Comparison of ENCODE assay signal across 20 cellular contexts in the genomic region with DNA sequence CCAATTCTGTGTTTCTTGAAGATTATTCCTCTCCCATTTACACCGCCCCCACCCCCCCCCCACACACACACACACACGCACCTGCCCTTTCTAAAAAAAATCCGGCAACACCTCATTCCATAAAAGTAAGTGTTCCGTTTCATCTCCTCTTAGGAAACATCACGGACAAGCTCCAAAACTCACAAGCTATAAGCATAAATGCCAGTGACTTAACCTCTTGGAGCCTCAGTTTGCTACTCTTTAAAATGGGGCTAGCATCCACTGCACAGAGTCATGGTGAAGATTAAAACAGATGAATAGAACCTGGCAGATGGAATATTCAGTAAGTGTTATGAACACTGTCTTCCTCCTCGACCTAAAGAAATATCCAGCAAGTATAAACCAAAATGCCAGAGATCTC.
A peak's percentile ranks its signal among the peaks of the same experiment; 100 is the strongest.
DNase-seq lines count a peak whose midpoint lies in the region; ATAC-seq and TF ChIP-seq lines count a peak whose summit lies in the region.
"Had no signal": no experiment of that assay in that cellular context is flagged by ENCODE, and none has a peak within 500 bp of the region (broad histone marks: within the 10 kb centered on the region; RNA-seq: fewer than 3 reads in every experiment).

No MANE protein-coding gene starts in this region.

- H3F3A ChIP-seq in Loucy (ENCODE audit: low read depth) = no peaks in the 10 kb centered on the region

- H3K27ac ChIP-seq in left ventricle myocardium inferior (replicated peaks) (peak overlapping the region; percentile 42), heart right ventricle (peak overlapping the region in 4 of 10 donors; percentile 37 to 93 (median 66)), caudate nucleus (ENCODE audit: low read depth, low read length) (peak overlapping the region; percentile 14), subcutaneous abdominal adipose tissue (ENCODE audit: low read depth, low read length) (peak overlapping the region; percentile 77)
- H3K27ac ChIP-seq: 22Rv1, BLaER1, C4-2B, GM23248 had no signal

- peak overlapping the region; percentile 46 for H3K4me2 ChIP-seq in Loucy (ENCODE audit: low read depth, low read length, poor library complexity, severe bottlenecking)

- no peak for DNase-seq in left ventricle myocardium inferior
- DNase-seq in heart right ventricle = no peak
- peak in 4 of 61 donors; percentile 23 to 41 (median 26) for DNase-seq in caudate nucleus (lab: John Stamatoyannopoulos, UW)
- DNase-seq in HAP-1 (ENCODE audit: low spot score in 2 of 2) = no peak
- no peak for DNase-seq in cerebellar nuclear complex (lab: John Stamatoyannopoulos, UW)
- DNase-seq in COR-L47 (lab: John Stamatoyannopoulos, UW) = no peak
- DNase-seq: CD4-positive, CD25-positive, alpha-beta regulatory T cell; CD8-positive, alpha-beta T cell; DMS 273 treated with DMSO at 0.1 percent for 48 hours; DMS79; EL; GDM1; GM23248; HCEC 1CT had no signal

- H3K79me2 ChIP-seq in Loucy (ENCODE audit: insufficient read depth, low read length) = no peaks in the 10 kb centered on the region

- no peaks in the 10 kb centered on the region for H4K20me1 ChIP-seq in Loucy (ENCODE audit: insufficient read depth, low read length, poor library complexity, severe bottlenecking)
- H4K20me1 ChIP-seq: BLaER1 had no signal

- H3K4me3 ChIP-seq in left ventricle myocardium inferior (no peak overlapping the region), heart right ventricle (no peak overlapping the region), Loucy (ENCODE audit: low read length, poor library complexity, severe bottlenecking) (no peak overlapping the region), subcutaneous abdominal adipose tissue (ENCODE audit: low read depth in 1 of 5, low read length in 5 of 5) (no peak overlapping the region), HAP-1 (no peak overlapping the region)
- H3K4me3 ChIP-seq: BLaER1, GM12878, GM23248 had no signal

- TF ChIP-seq CTCF in left ventricle myocardium inferior (IDR thresholded peaks at IDR 0.05; ENCODE audit: borderline replicate concordance) (no peak), heart right ventricle (IDR thresholded peaks at IDR 0.05) (no peak), Loucy (conservative IDR thresholded peaks at IDR 0.05; ENCODE audit: low read length) (no peak)

- no peak overlapping the region for H2AFZ ChIP-seq in Loucy (ENCODE audit: low read length)
- H2AFZ ChIP-seq: GM23248 had no signal

- H3K4me1 ChIP-seq in left ventricle myocardium inferior (peaks cover 70% of the 10 kb centered on the region), heart right ventricle (peaks cover 18 to 81% (median 52%) of the 10 kb centered on the region in 9 donors), Loucy (ENCODE audit: insufficient read depth, low read length, poor library complexity, severe bottlenecking) (peaks cover 27% of the 10 kb centered on the region), subcutaneous abdominal adipose tissue (ENCODE audit: control insufficient read depth in 5 of 5, insufficient read depth in 5 of 5, low read length in 5 of 5) (peaks cover 0 to 51% (median 18%) of the 10 kb centered on the region in 5 donors), HAP-1 (no peaks in the 10 kb centered on the region)

- in situ Hi-C loops in HAP-1 (cut with MboI; ENCODE audit: low sequenced_read_pairs) = no loop called here

- no peaks in the 10 kb centered on the region for H3K9me3 ChIP-seq in left ventricle myocardium inferior (replicated peaks)
- no peaks in the 10 kb centered on the region for H3K9me3 ChIP-seq in heart right ventricle
- H3K9me3 ChIP-seq in Loucy (ENCODE audit: insufficient read depth, low read depth, low read length) = no peaks in the 10 kb centered on the region
- H3K9me3 ChIP-seq in subcutaneous abdominal adipose tissue (ENCODE audit: control insufficient read depth in 5 of 5, low read length in 5 of 5) = no peaks in the 10 kb centered on the region
- H3K9me3 ChIP-seq in HAP-1 = no peaks in the 10 kb centered on the region
- H3K9me3 ChIP-seq: BLaER1 had no signal

- H3K36me3 ChIP-seq in left ventricle myocardium inferior = no peaks in the 10 kb centered on the region
- H3K36me3 ChIP-seq in heart right ventricle = no peaks in the 10 kb centered on the region
- H3K36me3 ChIP-seq in Loucy (ENCODE audit: insufficient read depth, low read length) = no peaks in the 10 kb centered on the region
- H3K36me3 ChIP-seq in subcutaneous abdominal adipose tissue (ENCODE audit: control insufficient read depth in 5 of 5, insufficient read depth in 5 of 5, low read length in 5 of 5) = no peaks in the 10 kb centered on the region
- no peaks in the 10 kb centered on the region for H3K36me3 ChIP-seq in HAP-1 (replicated peaks)
- H3K36me3 ChIP-seq: BLaER1 had no signal

- H3K27me3 ChIP-seq in left ventricle myocardium inferior (ENCODE audit: low read depth) (peaks cover 76% of the 10 kb centered on the region), heart right ventricle (peaks cover 0 to 71% (median 25%) of the 10 kb centered on the region in 7 donors), Loucy (ENCODE audit: insufficient read depth, low read length, poor library complexity, severe bottlenecking) (no peaks in the 10 kb centered on the region), subcutaneous abdominal adipose tissue (ENCODE audit: control insufficient read depth in 5 of 5, insufficient read depth in 4 of 5, low read length in 5 of 5) (peaks cover 8 to 49% (median 38%) of the 10 kb centered on the region in 5 donors), HAP-1 (ENCODE audit: low read depth) (peaks cover 28% of the 10 kb centered on the region)

- intact Hi-C loops in left ventricle myocardium inferior (cut with micrococcal nuclease) (no loop called here), heart right ventricle (cut with DNase I) (loop anchor here in 6 of 10 donors (2.0 to 5.0 kb wide), 6 partner anchors 40 to 105 kb away; partner anchors contain the start of gene PCDH1 (in 2 of the 6))

- 63% methylated on average over 6 of the region's 6 CpGs for WGBS in heart right ventricle, 2 donors

- no peaks in the 10 kb centered on the region for H3K9me2 ChIP-seq in Loucy (replicated peaks; ENCODE audit: low read depth, low read length)

- H3K9ac ChIP-seq in Loucy (ENCODE audit: low read depth, low read length, poor library complexity, severe bottlenecking) (peak overlapping the region; percentile 12), subcutaneous abdominal adipose tissue (ENCODE audit: low read length in 5 of 5) (no peak overlapping the region)
- H3K9ac ChIP-seq: BLaER1, GM23248 had no signal

- ATAC-seq in heart right ventricle = no peak
- ATAC-seq: CD8-positive, alpha-beta T cell; GM12878 had no signal
